27 cellular contexts compared by ENCODE assay signal in genomic region chr18:12930908-12931307, GRCh38.
"Had no signal": no experiment of that assay in that cellular context is flagged by ENCODE, and none has a peak within 500 bp of the region (broad histone marks: within the 10 kb centered on the region; RNA-seq: fewer than 3 reads in every experiment).

No MANE protein-coding gene starts in this region.

- H3K4me1 ChIP-seq: left ventricle myocardium inferior, parathyroid adenoma, testis, thyroid gland, uterus had no signal

- H3K9ac ChIP-seq: neural progenitor cell, parathyroid adenoma had no signal

- H3K4me3 ChIP-seq: hepatocyte, left ventricle myocardium inferior, lung, neural progenitor cell, skin epidermis, stomach, testis, thyroid gland, transverse colon, upper lobe of left lung, uterus had no signal

- H3K9me3 ChIP-seq: left ventricle myocardium inferior, neutrophil, stomach, testis, thyroid gland, transverse colon, upper lobe of left lung, uterus had no signal

- H3K27me3 ChIP-seq: hepatocyte, neutrophil, stomach, testis, thyroid gland, transverse colon, upper lobe of left lung, uterus had no signal

- H3K4me2 ChIP-seq: hepatocyte, neural progenitor cell had no signal

- H3K27ac ChIP-seq: hepatocyte, left ventricle myocardium inferior, neural progenitor cell, neutrophil, parathyroid adenoma, skin epidermis, stomach, testis, thyroid gland, transverse colon, upper lobe of left lung, uterus had no signal

- H3K36me3 ChIP-seq: left ventricle myocardium inferior, neural progenitor cell, neutrophil, stomach, thyroid gland, transverse colon, upper lobe of left lung, uterus had no signal

- DNase-seq: islet precursor cell; left ventricle myocardium inferior; mesendoderm; naive B cell; natural killer cell; nephron progenitor cell; occipital lobe; retina; right cardiac atrium; stimulated activated CD4-positive, alpha-beta T cell treated with anti-CD3 and anti-CD28 coated beads, Interleukin-12 subunit alpha, Interleukin-12 subunit beta, amount 100 ng/mL, for 4 hours; stimulated activated CD4-positive, alpha-beta T cell treated with anti-CD3 and anti-CD28 coated beads, Interleukin-15, amount 100 ng/mL, for 24 hours; stimulated activated CD4-positive, alpha-beta T cell treated with anti-CD3 and anti-CD28 coated beads, Interleukin-2, amount 100 ng/mL, for 24 hours; stimulated activated CD4-positive, alpha-beta T cell treated with anti-CD3 and anti-CD28 coated beads, Interleukin-4, amount 100 ng/mL, for 1 hour; stimulated activated naive B cell treated with anti-CD40 and anti-IgM and Interleukin-4, amounts not matched to agents 10 μg/mL and 1 μg/mL and 100 μg/mL, for 72 hours; stimulated activated naive CD8-positive, alpha-beta T cell treated with anti-CD3 and anti-CD28 coated beads, Interleukin-15, Interleukin-2, amounts not matched to agents 100 U/mL and 50 U/mL, for 24 hours; stomach; testis; thyroid gland; transverse colon; upper lobe of left lung; uterus had no signal
